In the genomic region with DNA sequence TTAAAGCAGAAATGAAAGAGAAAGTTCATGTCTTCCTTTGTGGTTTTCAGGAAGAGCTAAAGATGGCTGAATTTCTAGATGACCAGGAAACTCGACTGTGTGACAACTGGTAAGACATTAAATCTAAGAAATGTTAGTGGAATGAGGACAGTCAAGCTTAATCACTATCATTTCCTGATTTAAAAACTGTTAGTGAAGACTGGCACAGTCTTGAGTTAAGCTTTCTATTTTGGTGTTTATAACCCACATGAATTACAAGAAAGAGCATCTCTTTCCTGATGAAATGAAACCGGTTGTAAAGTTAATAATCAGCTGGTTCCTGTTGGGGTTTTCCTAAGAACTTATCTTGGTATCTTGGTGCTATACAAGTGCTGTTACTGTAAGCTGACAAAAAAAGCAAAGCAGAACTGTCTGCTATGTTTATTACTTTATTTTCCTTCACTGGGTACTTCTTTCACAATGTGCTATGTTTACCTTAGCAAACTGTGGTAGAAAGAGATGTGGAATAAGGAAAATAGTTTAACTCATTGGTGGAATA, we compare ENCODE assay signal across 8 cellular contexts. TPM values are rescaled to one million over a fixed set of nuclear protein-coding genes. Genes with fewer than 3 reads are reported as not detected.
A peak's percentile ranks its signal among the peaks of the same experiment; 100 is the strongest.
DNase-seq lines count a peak whose midpoint lies in the region; ATAC-seq and TF ChIP-seq lines count a peak whose summit lies in the region.

No MANE protein-coding gene starts in this region.

- H3K27ac Mint-ChIP-seq in IgD-negative memory B cell (peak overlapping the region; percentile 68 to 88 (median 86)), progenitor cell of endocrine pancreas (no peak overlapping the region)

- H3K36me3 Mint-ChIP-seq in IgD-negative memory B cell (peaks cover 3% of the 10 kb centered on the region), progenitor cell of endocrine pancreas (ENCODE audit: insufficient read depth) (no peaks in the 10 kb centered on the region)

- H3K4me3 ChIP-seq in heart left ventricle (peak overlapping the region in 7 of 12 donors; percentile 6 to 36 (median 28)), ascending aorta (peak overlapping the region; percentile 5 to 29), muscle layer of colon (ENCODE audit: low read depth in 1 of 2, low read length in 2 of 2) (peak overlapping the region in 1 of 2 donors; percentile 6)

- H3K27me3 Mint-ChIP-seq in IgD-negative memory B cell (no peaks in the 10 kb centered on the region), progenitor cell of endocrine pancreas (no peaks in the 10 kb centered on the region)

- H3K4me3 Mint-ChIP-seq in IgD-negative memory B cell = peak overlapping the region; percentile 55 to 90 (median 86)
- no peak overlapping the region for H3K4me3 Mint-ChIP-seq in progenitor cell of endocrine pancreas (ENCODE audit: low read depth)

- no peak for TF ChIP-seq CTCF in heart left ventricle (IDR thresholded peaks at IDR 0.05)
- no peak for TF ChIP-seq CTCF in ascending aorta (IDR thresholded peaks at IDR 0.05)
- TF ChIP-seq CTCF in progenitor cell of endocrine pancreas (IDR thresholded peaks at IDR 0.05; ENCODE audit: unreplicated experiment) = no peak

- H3K9me3 Mint-ChIP-seq in IgD-negative memory B cell (no peaks in the 10 kb centered on the region), progenitor cell of endocrine pancreas (ENCODE audit: low read depth) (no peaks in the 10 kb centered on the region)

- WGBS in heart left ventricle, 4 donors = 14 to 24% (median 16%) methylated on average over 2 of the region's 2 CpGs

- H3K36me3 ChIP-seq in heart left ventricle = peaks cover 0 to 40% (median 17%) of the 10 kb centered on the region in 9 donors
- peaks cover 11 to 14% of the 10 kb centered on the region in 2 donors for H3K36me3 ChIP-seq in ascending aorta
- peaks cover 12% of the 10 kb centered on the region for H3K36me3 ChIP-seq in muscle layer of colon (ENCODE audit: insufficient read depth, low read length)

- no peak for DNase-seq in heart left ventricle
- no peak for DNase-seq in cardiac septum (ENCODE audit: low spot score)
- no peak for DNase-seq in ascending aorta (ENCODE audit: low spot score in 2 of 2)
- no peak for DNase-seq in NCI-H1694 treated with DMSO at 0.1 percent for 48 hours (lab: John Stamatoyannopoulos, UW)
- no peak for DNase-seq in middle frontal gyrus (ENCODE audit: extremely low spot score, low spot score)
- no peak for DNase-seq in progenitor cell of endocrine pancreas (ENCODE audit: low spot score, unreplicated experiment)

- peak in 1 of 4 donors; percentile 25 for ATAC-seq in heart left ventricle

- TF ChIP-seq POLR2A in heart left ventricle (IDR thresholded peaks at IDR 0.05) = no peak

- intact Hi-C loops in heart left ventricle (cut with DNase I) = no loop called here
- intact Hi-C loops in cardiac septum (cut with DNase I) = loop anchor here (5.0 kb wide), 1 partner anchor 33 kb away; no protein-coding TSS in a partner anchor
- intact Hi-C loops in ascending aorta (cut with DNase I) = no loop called here

- no peak overlapping the region for H3K9ac ChIP-seq in muscle layer of colon (ENCODE audit: low read length)

- H3K27me3 ChIP-seq in heart left ventricle = no peaks in the 10 kb centered on the region
- no peaks in the 10 kb centered on the region for H3K27me3 ChIP-seq in ascending aorta
- no peaks in the 10 kb centered on the region for H3K27me3 ChIP-seq in muscle layer of colon (ENCODE audit: control insufficient read depth in 1 of 2, insufficient read depth in 2 of 2, low read length in 2 of 2)

- H3K4me1 ChIP-seq in heart left ventricle (peaks cover 7 to 74% (median 55%) of the 10 kb centered on the region in 12 donors), ascending aorta (peaks cover 20 to 29% of the 10 kb centered on the region in 2 donors), muscle layer of colon (ENCODE audit: insufficient read depth, low read length) (peaks cover 69% of the 10 kb centered on the region)

- no peaks in the 10 kb centered on the region for H3K9me3 ChIP-seq in heart left ventricle
- H3K9me3 ChIP-seq in ascending aorta = no peaks in the 10 kb centered on the region
- no peaks in the 10 kb centered on the region for H3K9me3 ChIP-seq in muscle layer of colon (ENCODE audit: low read length)

- H3K4me1 Mint-ChIP-seq in IgD-negative memory B cell (peaks cover 28 to 50% (median 44%) of the 10 kb centered on the region in 3 donors), progenitor cell of endocrine pancreas (ENCODE audit: low read depth) (peaks cover 10% of the 10 kb centered on the region)

- H3K27ac ChIP-seq in heart left ventricle = peak overlapping the region in 11 of 12 donors; percentile 44 to 95 (median 54)
- peak overlapping the region; percentile 68 to 73 for H3K27ac ChIP-seq in ascending aorta
- peak overlapping the region; percentile 20 for H3K27ac ChIP-seq in muscle layer of colon (ENCODE audit: low read depth, low read length)

RNA-seq across cellular contexts. Expression of gene TRAFD1, which starts 5.2 kb away (rescaled TPM):
- total RNA-seq in heart left ventricle = 10 to 100 TPM; 17.0 to 84.7 (median 26.4) TPM
- 10 to 100 TPM in 1 of 2 donors, 1 to 10 TPM in 1; 6.7 to 22.3 TPM for polyA plus RNA-seq in heart left ventricle
- 32.3 TPM for total RNA-seq in cardiac septum
- polyA plus RNA-seq in IgD-negative memory B cell = 73.0 TPM
- 9.3 TPM for total RNA-seq in ascending aorta
- 34.7 and 35.4 TPM in 2 replicates for total RNA-seq in progenitor cell of endocrine pancreas

RNA-seq across cellular contexts. Expression of gene NAA25, which starts 21.9 kb away (rescaled TPM):
- total RNA-seq in heart left ventricle (10 to 100 TPM in 8 of 9 donors, 1 to 10 TPM in 1; 9.1 to 25.9 (median 18.5) TPM), cardiac septum (23.1 TPM), ascending aorta (1.9 TPM), progenitor cell of endocrine pancreas (34.0 and 34.5 TPM in 2 replicates)
- polyA plus RNA-seq in heart left ventricle (1 to 10 TPM; 5.0 to 7.7 TPM), IgD-negative memory B cell (15.0 TPM)

Comparison
In these comparisons a context has a peak if more than half of its experiments do, and no peak if none do; other contexts are left out.
1. H3K27ac ChIP-seq: peak in every context shown above with its lines; median percentile 70 in ascending aorta; 54 in heart left ventricle; 20 in muscle layer of colon.